In genomic region chr17:39410279-39410678, GRCh38 we compare ENCODE assay signal across 8 cellular contexts.
"Had no signal": no experiment of that assay in that cellular context is flagged by ENCODE, and none has a peak within 500 bp of the region (broad histone marks: within the 10 kb centered on the region; RNA-seq: fewer than 3 reads in every experiment).

No MANE protein-coding gene starts in this region.

- H3K4me3 Mint-ChIP-seq: H9 had no signal

- H3K9ac ChIP-seq: GM23248 had no signal

- FAIRE-seq: H54, HepG2 had no signal

- H3K27me3 Mint-ChIP-seq: IgD-negative memory B cell had no signal

- H3K9me3 Mint-ChIP-seq: H9, IgD-negative memory B cell had no signal

- H3K27ac Mint-ChIP-seq: H9 had no signal

- H3K27ac ChIP-seq: GM23248, HL-60 had no signal

- ATAC-seq: HepG2 had no signal

- H2AFZ ChIP-seq: GM23248 had no signal

- DNase-seq: GM23248, GOT3, H9, HCEC 1CT had no signal

- H3K4me3 ChIP-seq: GM23248 had no signal
